1 cellular context compared by ENCODE assay signal in genomic region chr5:142235870-142236672, GRCh38.
TF ChIP-seq lines count a peak whose summit lies in the region.

No MANE protein-coding gene starts in this region.

TF ChIP-seq in GM23338, 12 proteins besides CTCF, POLR2A, EP300 and RAD21:
- no peak for TF ChIP-seq ZNF462 (CRISPR knock-in tag; IDR thresholded peaks at IDR 0.05)
- no peak for TF ChIP-seq REST (IDR thresholded peaks at IDR 0.05; ENCODE audit: unreplicated experiment)
- TF ChIP-seq ZNF114 (CRISPR knock-in tag; IDR thresholded peaks at IDR 0.05), result no peak
- TF ChIP-seq STAT1 (IDR thresholded peaks at IDR 0.05; ENCODE audit: unreplicated experiment), result no peak
- no peak for TF ChIP-seq CREB1 (CRISPR knock-in tag; IDR thresholded peaks at IDR 0.05; ENCODE audit: low read depth)
- no peak for TF ChIP-seq ZNF331 (CRISPR knock-in tag; IDR thresholded peaks at IDR 0.05; ENCODE audit: low read depth)
- TF ChIP-seq EZH2phosphoT487 (IDR thresholded peaks at IDR 0.05; ENCODE audit: unreplicated experiment), result no peak
- TF ChIP-seq NANOG (IDR thresholded peaks at IDR 0.05; ENCODE audit: borderline replicate concordance), result no peak
